In genomic region chr22:20079745-20080444, GRCh38 we compare ENCODE assay signal across 8 cellular contexts.
DNase-seq lines count a peak whose midpoint lies in the region; ATAC-seq and TF ChIP-seq lines count a peak whose summit lies in the region.

DGCR8 (plus strand) TSS chr22:20080241; CDS start chr22:20085964, 5,723 bp downstream.

- peak within 1 kb of the TSS; percentile 77 for H3K4me3 ChIP-seq in coronary artery

- no peak for TF ChIP-seq CTCF in coronary artery (IDR thresholded peaks at IDR 0.05)

- H3K27ac ChIP-seq in coronary artery (peak within 1 kb of the TSS; percentile 86 to 87), layer of hippocampus (ENCODE audit: low read depth, low read length) (peak within 1 kb of the TSS; percentile 92)

- no peaks in the 10 kb centered on the region for H3K27me3 ChIP-seq in layer of hippocampus (ENCODE audit: control insufficient read depth, insufficient read depth, low read length)

- peak; percentile 77 for ATAC-seq in HG03439 (IDR thresholded peaks at IDR 0.05; ENCODE audit: unreplicated experiment)

- peak; percentile 75 to 80 for DNase-seq in AML-193 (lab: John Stamatoyannopoulos, UW)
- peak; percentile 98 for DNase-seq in GM19238 (ENCODE audit: insufficient read length, low spot score)
- DNase-seq in NCI-H510A (lab: John Stamatoyannopoulos, UW): peak; percentile 87
- DNase-seq in activated CD4-positive, alpha-beta T cell treated with anti-CD3 and anti-CD28 coated beads for 4 hours: peak; percentile 61 to 65
- DNase-seq in coronary artery (ENCODE audit: low spot score): peak; percentile 94
- DNase-seq in stimulated activated CD4-positive, alpha-beta T cell treated with anti-CD3 and anti-CD28 coated beads, Interleukin-1b, Interleukin-23, amount 100 ng/mL, for 24 hours (ENCODE audit: low read depth in 4 of 4, low spot score in 1 of 4): peak; percentile 20 to 54 (median 46)

Comparison
In these comparisons a context has a peak if more than half of its experiments do, and no peak if none do; other contexts are left out.
1. Peak in every context shown above with its lines: DNase-seq, ATAC-seq, H3K4me3 ChIP-seq and H3K27ac ChIP-seq.
2. DNase-seq: peak in every context shown above with its lines; median percentile 98 in GM19238; 94 in coronary artery; 87 in NCI-H510A; 78 in AML-193; 63 in activated CD4-positive, alpha-beta T cell treated with anti-CD3 and anti-CD28 coated beads for 4 hours; 46 in stimulated activated CD4-positive, alpha-beta T cell treated with anti-CD3 and anti-CD28 coated beads, Interleukin-1b, Interleukin-23, amount 100 ng/mL, for 24 hours.